ENCODE assay signal across 8 cellular contexts in the genomic region with DNA sequence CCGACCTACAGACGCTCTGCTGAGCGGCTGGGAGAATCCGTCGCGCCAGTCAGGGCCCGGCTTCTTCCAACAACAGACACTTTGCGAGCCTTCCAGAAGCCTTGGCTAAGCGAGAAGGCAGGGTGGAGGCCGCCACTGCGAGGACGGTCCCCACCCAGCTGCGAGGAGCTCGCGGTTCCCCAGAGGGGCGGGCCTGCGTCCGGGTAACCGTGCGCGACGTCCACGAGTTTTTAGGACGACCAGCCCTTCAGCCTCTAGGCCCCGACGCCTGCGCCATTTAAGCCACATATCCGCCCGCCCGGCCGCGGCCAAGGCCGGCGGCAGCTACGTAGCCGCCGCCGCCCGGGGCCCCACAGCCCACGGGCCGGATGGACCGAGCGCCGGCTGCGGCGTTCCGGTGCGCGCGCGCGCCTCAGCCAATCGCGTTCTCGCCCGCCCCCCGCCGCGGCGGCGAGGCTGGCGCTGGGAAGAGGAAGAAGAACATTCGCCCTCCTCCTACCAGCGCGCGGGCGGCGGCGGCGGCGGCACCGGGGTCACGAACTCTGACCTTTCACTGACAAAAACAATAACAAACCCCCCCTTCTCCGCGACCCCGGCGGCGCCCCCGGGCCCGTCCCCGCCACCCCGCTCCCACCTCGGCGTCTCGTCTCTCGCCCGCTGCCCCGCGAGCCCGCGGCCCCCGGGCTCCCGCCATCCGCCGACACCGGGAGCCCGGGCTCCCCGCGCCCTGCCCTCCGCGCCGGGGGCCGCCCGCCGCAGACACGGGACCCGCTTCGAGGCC. TPM values are rescaled to one million over a fixed set of nuclear protein-coding genes. Genes with fewer than 3 reads are reported as not detected.
A peak's percentile ranks its signal among the peaks of the same experiment; 100 is the strongest.
DNase-seq lines count a peak whose midpoint lies in the region; ATAC-seq, FAIRE-seq and TF ChIP-seq lines count a peak whose summit lies in the region.

A gene (plus strand): TSS at position 479 of the 781 bp plus-strand sequence. CDS start 56,332 bp downstream, outside the sequence.

- H3K9me3 Mint-ChIP-seq in central memory CD8-positive, alpha-beta T cell = no peaks in the 10 kb centered on the region

- no peak for FAIRE-seq in kidney (lab: Jason Lieb, UNC)

- H3K9me3 ChIP-seq in A673 (ENCODE audit: low read depth, low read length, poor library complexity, severe bottlenecking) (no peaks in the 10 kb centered on the region), kidney (ENCODE audit: control insufficient read depth in 1 of 2, low read length in 2 of 2) (no peaks in the 10 kb centered on the region)

- H3K36me3 ChIP-seq in A673 (ENCODE audit: insufficient read depth, low read length, poor library complexity, severe bottlenecking) = peaks cover 36% of the 10 kb centered on the region
- H3K36me3 ChIP-seq in kidney (ENCODE audit: control insufficient read depth in 1 of 2, insufficient read depth in 2 of 2, low read length in 2 of 2) = peaks cover 6 to 14% of the 10 kb centered on the region in 2 donors

- H3K36me3 Mint-ChIP-seq in central memory CD8-positive, alpha-beta T cell (ENCODE audit: insufficient read depth) = peaks cover 35% of the 10 kb centered on the region

- no peak for TF ChIP-seq CTCF in A673 (conservative IDR thresholded peaks at IDR 0.05; ENCODE audit: low read depth, low read length)
- TF ChIP-seq CTCF in kidney (IDR thresholded peaks at IDR 0.05; ENCODE audit: borderline replicate concordance, extremely low read depth, insufficient read depth) = no peak

- H3K4me3 ChIP-seq in A673 (ENCODE audit: low read depth, low read length, poor library complexity, severe bottlenecking) (peak within 1 kb of the TSS; percentile 67), kidney (ENCODE audit: low read length in 2 of 2) (peak within 1 kb of the TSS; percentile 87 to 95)

- H3K9ac ChIP-seq in kidney (ENCODE audit: low read length in 2 of 2) = peak within 1 kb of the TSS; percentile 86 to 92

- ATAC-seq in GM18870 (IDR thresholded peaks at IDR 0.05; ENCODE audit: unreplicated experiment) (peak; percentile 38), HG03103 (IDR thresholded peaks at IDR 0.05; ENCODE audit: low read depth, unreplicated experiment) (peak; percentile 33)
- ATAC-seq in activated CD4-positive, CD25-positive, alpha-beta regulatory T cell treated with anti-CD3 and anti-CD28 coated beads, Interleukin-2, amount 50 U/mL, for 24 hours = peak; percentile 72 to 73
- ATAC-seq in central memory CD8-positive, alpha-beta T cell (replicated peaks; ENCODE audit: extremely low read depth, poor library complexity, severe bottlenecking) = peak; percentile 70

- H3K27ac ChIP-seq in A673 (ENCODE audit: low read depth, low read length, poor library complexity, severe bottlenecking) = peak within 1 kb of the TSS; percentile 99
- H3K27ac ChIP-seq in kidney (ENCODE audit: low read depth in 2 of 2, low read length in 2 of 2) = peak within 1 kb of the TSS; percentile 99

- intact Hi-C loops in A673 (cut with micrococcal nuclease; ENCODE audit: unreplicated experiment) = loop anchor here (10.0 kb wide), 1 partner anchor 772 kb away; a partner anchor contains a TSS
- intact Hi-C loops in kidney (cut with DNase I) = no loop called here

- DNase-seq in A673 (ENCODE audit: low spot score) = peak; percentile 90
- DNase-seq in NCI-H345 treated with DMSO at 0.1 percent for 48 hours (lab: John Stamatoyannopoulos, UW; ENCODE audit: unreplicated experiment) = peak; percentile 18
- DNase-seq in central memory CD8-positive, alpha-beta T cell (ENCODE audit: low spot score in 2 of 2) = peak; percentile 78 to 82
- peak; percentile 97 for DNase-seq in kidney
- peak; percentile 75 to 80 for DNase-seq in stimulated activated CD4-positive, alpha-beta T cell treated with anti-CD3 and anti-CD28 coated beads, Interleukin-15, amount 100 ng/mL, for 1 hour (ENCODE audit: low read depth in 1 of 2, low spot score in 1 of 2)

- no TSS peak for BruUV-seq in A673 (replicated peaks; lab: Mats Ljungman, UMichigan)

- H3K27me3 Mint-ChIP-seq in central memory CD8-positive, alpha-beta T cell = no peaks in the 10 kb centered on the region

- H3K27ac Mint-ChIP-seq in central memory CD8-positive, alpha-beta T cell (ENCODE audit: low read depth) = peak within 1 kb of the TSS; percentile 99

- CTCF ChIA-PET in A673 (lab: Charles Lee) = no interaction called here

- H3K4me3 Mint-ChIP-seq in central memory CD8-positive, alpha-beta T cell = peak within 1 kb of the TSS; percentile 99

- POLR2A ChIA-PET in A673 (lab: Charles Lee; ENCODE audit: low non-redundant PET) = no interaction called here

- peaks cover 41% of the 10 kb centered on the region for H3K4me1 Mint-ChIP-seq in central memory CD8-positive, alpha-beta T cell

- no peaks in the 10 kb centered on the region for H3K27me3 ChIP-seq in A673 (replicated peaks; ENCODE audit: insufficient read depth, low read depth, low read length, poor library complexity)

- peaks cover 20% of the 10 kb centered on the region for H3K4me1 ChIP-seq in A673 (ENCODE audit: insufficient read depth, low read length, poor library complexity, severe bottlenecking)
- peaks cover 17 to 20% of the 10 kb centered on the region in 2 donors for H3K4me1 ChIP-seq in kidney (ENCODE audit: control insufficient read depth in 1 of 2, insufficient read depth in 1 of 2, low read depth in 1 of 2, low read length in 2 of 2)

RNA-seq across cellular contexts. Expression of the gene that starts here (rescaled TPM):
- total RNA-seq in A673 (2021) = 56.5 and 56.8 TPM in 2 replicates
- 43.6 TPM for total RNA-seq in kidney
- 3.5 TPM for polyA plus RNA-seq in kidney (ENCODE audit: insufficient read depth, low read depth, low replicate concordance)

Comparison
In these comparisons a context has a peak if more than half of its experiments do, and no peak if none do; other contexts are left out.
1. Peak in every context shown above with its lines: DNase-seq, ATAC-seq, H3K4me3 ChIP-seq and H3K27ac ChIP-seq.
2. DNase-seq: peak in every context shown above with its lines; median percentile 97 in kidney; 90 in A673; 80 in central memory CD8-positive, alpha-beta T cell; 78 in stimulated activated CD4-positive, alpha-beta T cell treated with anti-CD3 and anti-CD28 coated beads, Interleukin-15, amount 100 ng/mL, for 1 hour; 18 in NCI-H345 treated with DMSO at 0.1 percent for 48 hours.